1 cellular context compared by ENCODE assay signal in genomic region chr19:11434703-11435056, GRCh38.
TF ChIP-seq lines count a peak whose summit lies in the region.

No MANE protein-coding gene starts in this region.

TF ChIP-seq in K562, 482 proteins besides CTCF, POLR2A, EP300 and RAD21:
- TF ChIP-seq RHOXF2B (CRISPR knock-in tag; conservative IDR thresholded peaks at IDR 0.05) (no peak), RBM17 (IDR thresholded peaks at IDR 0.05; ENCODE audit: borderline replicate concordance, low read depth, low read length) (no peak), NR2C1 (IDR thresholded peaks at IDR 0.05) (no peak), NR2C1 (tag; IDR thresholded peaks at IDR 0.05) (0 out of 2 replicates have a peak, but pooled peaks have one; percentile 27), DDX20 (tag; IDR thresholded peaks at IDR 0.05; ENCODE audit: low read depth) (no peak), SMARCE1 (IDR thresholded peaks at IDR 0.05) (no peak), MCM3 (IDR thresholded peaks at IDR 0.05) (no peak), SAP30 (IDR thresholded peaks at IDR 0.05; ENCODE audit: borderline replicate concordance, insufficient read depth, low read depth, low read length, poor library complexity, severe bottlenecking) (no peak), JUND (IDR thresholded peaks at IDR 0.05; ENCODE audit: borderline replicate concordance, low read depth, low read length) (no peak), JUND (tag; IDR thresholded peaks at IDR 0.05; ENCODE audit: borderline replicate concordance, low read depth, low read length) (no peak), NRF1 (conservative IDR thresholded peaks at IDR 0.05 in 1 of 2, IDR thresholded peaks at IDR 0.05 in 1 of 2) (no peak), FOXA3 (CRISPR knock-in tag; conservative IDR thresholded peaks at IDR 0.05 in 1 of 2, IDR thresholded peaks at IDR 0.05 in 1 of 2) (0 out of 4 replicates have a peak, but pooled peaks of 1 of the 2 experiments have one; percentile 26), ILF3 (IDR thresholded peaks at IDR 0.05; ENCODE audit: borderline replicate concordance) (no peak), NR4A1 (CRISPR knock-in tag; IDR thresholded peaks at IDR 0.05) (peak; percentile 75; the same call in 1 of the 2 replicates), NR4A1 (tag; IDR thresholded peaks at IDR 0.05) (no peak), MLX (CRISPR knock-in tag; conservative IDR thresholded peaks at IDR 0.05) (no peak), ZNF408 (CRISPR knock-in tag; IDR thresholded peaks at IDR 0.05; ENCODE audit: low read depth) (no peak), ZNF584 (CRISPR knock-in tag; IDR thresholded peaks at IDR 0.05; ENCODE audit: low read depth) (0 out of 2 replicates have a peak, but pooled peaks have one; percentile 4), ELF1 (tag; IDR thresholded peaks at IDR 0.05) (no peak), ZNF511 (CRISPR knock-in tag; IDR thresholded peaks at IDR 0.05) (0 out of 2 replicates have a peak, but pooled peaks have one; percentile 41), TAF1 (IDR thresholded peaks at IDR 0.05; ENCODE audit: control insufficient read depth, extremely low read depth, insufficient read depth, low read length, severe bottlenecking) (no peak), HDAC6 (IDR thresholded peaks at IDR 0.05; ENCODE audit: low read depth, low read length) (no peak), NFE2L1 (tag; IDR thresholded peaks at IDR 0.05; ENCODE audit: borderline replicate concordance, low read depth) (no peak), ERF (CRISPR knock-in tag; IDR thresholded peaks at IDR 0.05) (no peak), BACH1 (tag; IDR thresholded peaks at IDR 0.05) (no peak), FOXP1 (CRISPR knock-in tag; IDR thresholded peaks at IDR 0.05) (0 out of 2 replicates have a peak, but pooled peaks have one; percentile 47), RB1 (IDR thresholded peaks at IDR 0.05; ENCODE audit: low read depth) (no peak), KDM2B (CRISPR knock-in tag; IDR thresholded peaks at IDR 0.05) (no peak)
- TF ChIP-seq, protein P1, sequence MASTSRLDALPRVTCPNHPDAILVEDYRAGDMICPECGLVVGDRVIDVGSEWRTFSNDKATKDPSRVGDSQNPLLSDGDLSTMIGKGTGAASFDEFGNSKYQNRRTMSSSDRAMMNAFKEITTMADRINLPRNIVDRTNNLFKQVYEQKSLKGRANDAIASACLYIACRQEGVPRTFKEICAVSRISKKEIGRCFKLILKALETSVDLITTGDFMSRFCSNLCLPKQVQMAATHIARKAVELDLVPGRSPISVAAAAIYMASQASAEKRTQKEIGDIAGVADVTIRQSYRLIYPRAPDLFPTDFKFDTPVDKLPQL (IDR thresholded peaks at IDR 0.05; ENCODE audit: extremely low read depth, insufficient read length): no peak
